In genomic region chr2:236976271-236977120, GRCh38 we compare ENCODE assay signal across 23 cellular contexts.
DNase-seq lines count a peak whose midpoint lies in the region; ATAC-seq and TF ChIP-seq lines count a peak whose summit lies in the region.
"Had no signal": no experiment of that assay in that cellular context is flagged by ENCODE, and none has a peak within 500 bp of the region (broad histone marks: within the 10 kb centered on the region; RNA-seq: fewer than 3 reads in every experiment).

No MANE protein-coding gene starts in this region.

- peak overlapping the region; percentile 81 to 97 (median 87) for H3K4me2 ChIP-seq in BLaER1 treated with 17β-estradiol and CSF1 and Interleukin-3, amounts not matched to agents 10 nM and 100 nM

- H3K9me3 ChIP-seq in BLaER1 treated with 17β-estradiol and CSF1 and Interleukin-3, amounts not matched to agents 10 nM and 100 nM (replicated peaks in 1 of 11) = peaks cover 0 to 11% (median 0%) of the 10 kb centered on the region in 11 experiments; a peak in 5 of 22 replicates
- H3K9me3 ChIP-seq: suprapubic skin, vagina had no signal

- no peak for ATAC-seq in HG02623 (IDR thresholded peaks at IDR 0.05; ENCODE audit: unreplicated experiment)
- ATAC-seq: activated CD8-positive, alpha-beta memory T cell treated with anti-CD3 and anti-CD28 coated beads, Interleukin-2, amount 10 ng/mL, durations not matched to agents 7 days and 5 days; activated naive CD4-positive, alpha-beta T cell treated with anti-CD3 and anti-CD28 coated beads, Interleukin-2, amount 50 U/mL, for 72 hours; T-cell had no signal

- peaks cover 11% of the 10 kb centered on the region for H3K27me3 Mint-ChIP-seq in nephron (ENCODE audit: low read depth)

- H3K36me3 ChIP-seq in BLaER1 treated with 17β-estradiol and CSF1 and Interleukin-3, amounts not matched to agents 10 nM and 100 nM = no peaks in the 10 kb centered on the region
- H3K36me3 ChIP-seq: suprapubic skin, vagina had no signal

- H3K4me3 Mint-ChIP-seq in nephron = no peak overlapping the region
- H3K4me3 Mint-ChIP-seq: activated CD8-positive, alpha-beta memory T cell treated with anti-CD3 and anti-CD28 coated beads, Interleukin-2, amount 10 ng/mL, durations not matched to agents 7 days and 5 days; activated T-helper 1 cell treated with anti-CD3 and anti-CD28 coated beads, Interleukin-12 subunit alpha, Interleukin-12 subunit beta, Interleukin-2, Interleukin-4 antibody, amounts not matched to agents 30 ng/mL and 10 ng/mL and 1 ng/mL, durations not matched to agents 14 hours and 24 hours and 36 hours; central memory CD8-positive, alpha-beta T cell; memory B cell; naive B cell; T-cell had no signal

- peaks cover 66 to 72% (median 69%) of the 10 kb centered on the region in 10 experiments for H3K4me1 ChIP-seq in BLaER1 treated with 17β-estradiol and CSF1 and Interleukin-3, amounts not matched to agents 10 nM and 100 nM

- no peaks in the 10 kb centered on the region for H3K9me3 Mint-ChIP-seq in nephron
- H3K9me3 Mint-ChIP-seq: activated naive CD4-positive, alpha-beta T cell treated with anti-CD3 and anti-CD28 coated beads, Interleukin-2, amount 50 U/mL, for 72 hours; activated T-helper 1 cell treated with anti-CD3 and anti-CD28 coated beads, Interleukin-12 subunit alpha, Interleukin-12 subunit beta, Interleukin-2, Interleukin-4 antibody, amounts not matched to agents 30 ng/mL and 10 ng/mL and 1 ng/mL, durations not matched to agents 14 hours and 24 hours and 36 hours; central memory CD8-positive, alpha-beta T cell; memory B cell; T-cell had no signal

- H3K4me1 Mint-ChIP-seq in nephron = peaks cover 60% of the 10 kb centered on the region
- H3K4me1 Mint-ChIP-seq: activated CD8-positive, alpha-beta memory T cell treated with anti-CD3 and anti-CD28 coated beads, Interleukin-2, amount 10 ng/mL, durations not matched to agents 7 days and 5 days; central memory CD8-positive, alpha-beta T cell; memory B cell; naive B cell had no signal

- H3K27ac ChIP-seq in BLaER1 treated with 17β-estradiol and CSF1 and Interleukin-3, amounts not matched to agents 10 nM and 100 nM = peak overlapping the region in 10 of 11 experiments; percentile 55 to 96 (median 89); a peak in 19 of 22 replicates
- peak overlapping the region in 1 of 2 donors; percentile 37 for H3K27ac ChIP-seq in coronary artery
- H3K27ac ChIP-seq: suprapubic skin, vagina had no signal

- TF ChIP-seq CTCF in coronary artery (IDR thresholded peaks at IDR 0.05) (no peak), nephron (IDR thresholded peaks at IDR 0.05; ENCODE audit: unreplicated experiment in 3 of 3) (no peak)

- peak overlapping the region; percentile 17 to 86 (median 75) for H3K27ac Mint-ChIP-seq in nephron
- H3K27ac Mint-ChIP-seq: activated CD8-positive, alpha-beta memory T cell treated with anti-CD3 and anti-CD28 coated beads, Interleukin-2, amount 10 ng/mL, durations not matched to agents 7 days and 5 days; activated T-helper 1 cell treated with anti-CD3 and anti-CD28 coated beads, Interleukin-12 subunit alpha, Interleukin-12 subunit beta, Interleukin-2, Interleukin-4 antibody, amounts not matched to agents 30 ng/mL and 10 ng/mL and 1 ng/mL, durations not matched to agents 14 hours and 24 hours and 36 hours; memory B cell; naive B cell; T-cell had no signal

- H3K4me3 ChIP-seq in BLaER1 treated with 17β-estradiol and CSF1 and Interleukin-3, amounts not matched to agents 10 nM and 100 nM = no peak overlapping the region; a peak in 1 of 20 replicates
- H3K4me3 ChIP-seq in coronary artery = no peak overlapping the region
- H3K4me3 ChIP-seq: suprapubic skin, vagina had no signal

- peak overlapping the region in 8 of 11 experiments; percentile 15 to 45 (median 36); a peak in 10 of 22 replicates for H3K9ac ChIP-seq in BLaER1 treated with 17β-estradiol and CSF1 and Interleukin-3, amounts not matched to agents 10 nM and 100 nM

- no peaks in the 10 kb centered on the region for H3K27me3 ChIP-seq in BLaER1 treated with 17β-estradiol and CSF1 and Interleukin-3, amounts not matched to agents 10 nM and 100 nM
- H3K27me3 ChIP-seq: vagina had no signal

- H4K20me1 ChIP-seq in BLaER1 treated with 17β-estradiol and CSF1 and Interleukin-3, amounts not matched to agents 10 nM and 100 nM = no peaks in the 10 kb centered on the region

- no peaks in the 10 kb centered on the region for H3K36me3 Mint-ChIP-seq in nephron (ENCODE audit: low read depth)
- H3K36me3 Mint-ChIP-seq: activated CD8-positive, alpha-beta memory T cell treated with anti-CD3 and anti-CD28 coated beads, Interleukin-2, amount 10 ng/mL, durations not matched to agents 7 days and 5 days; activated naive CD4-positive, alpha-beta T cell treated with anti-CD3 and anti-CD28 coated beads, Interleukin-2, amount 50 U/mL, for 72 hours; memory B cell; naive B cell; T-cell had no signal

- DNase-seq in NCI-H69 (lab: John Stamatoyannopoulos, UW) (peak; percentile 3), coronary artery (ENCODE audit: low spot score) (peak; percentile 66), T-helper 2 cell (no peak), C1 segment of cervical spinal cord (lab: John Stamatoyannopoulos, UW) (no peak)
- DNase-seq in activated CD4-positive, alpha-beta T cell treated with anti-CD3 and anti-CD28 coated beads, Interleukin-2, amount 50 U/mL, for 1 hour = no peak
- DNase-seq: activated CD4-positive, alpha-beta T cell treated with anti-CD3 and anti-CD28 coated beads for 48 hours; activated CD8-positive, alpha-beta memory T cell treated with anti-CD3 and anti-CD28 coated beads, Interleukin-2, amount 10 ng/mL, durations not matched to agents 7 days and 5 days; foreskin melanocyte; kidney; naive B cell; NCI-H1048; NCI-H1930; OCI-M1; T-cell had no signal

Comparison
In these comparisons a context has a peak if more than half of its experiments do, and no peak if none do; other contexts are left out.
1. DNase-seq: peak in NCI-H69 (single experiment) and coronary artery (single experiment); none in T-helper 2 cell (0 of 5), activated CD4-positive, alpha-beta T cell treated with anti-CD3 and anti-CD28 coated beads, Interleukin-2, amount 50 U/mL, for 1 hour (single experiment) and C1 segment of cervical spinal cord (0 of 14).